In genomic region chr9:75700252-75700640, GRCh38 we compare ENCODE assay signal across 28 cellular contexts.
"Had no signal": no experiment of that assay in that cellular context is flagged by ENCODE, and none has a peak within 500 bp of the region (broad histone marks: within the 10 kb centered on the region; RNA-seq: fewer than 3 reads in every experiment).

No MANE protein-coding gene starts in this region.

- H3K27me3 ChIP-seq: brain microvascular endothelial cell, colonic mucosa, esophagus squamous epithelium, gastroesophageal sphincter had no signal

- H3K27ac ChIP-seq: brain microvascular endothelial cell, colonic mucosa, epithelial cell of prostate, esophagus squamous epithelium, gastroesophageal sphincter, WERI-Rb-1 had no signal

- H3K9me3 ChIP-seq: colonic mucosa, esophagus squamous epithelium, gastroesophageal sphincter had no signal

- H3K4me3 ChIP-seq: colonic mucosa, esophagus squamous epithelium, gastroesophageal sphincter had no signal

- DNase-seq: activated B cell treated with CpG ODN at 0.5 μM for 24 hours; activated CD4-positive, alpha-beta T cell treated with anti-CD3 and anti-CD28 coated beads for 48 hours; activated CD4-positive, alpha-beta T cell treated with anti-CD3 and anti-CD28 coated beads, Interleukin-2, amount 50 U/mL, for 1 hour; activated CD4-positive, alpha-beta T cell treated with anti-CD3 and anti-CD28 coated beads, Interleukin-2, amount 50 U/mL, for 48 hours; activated CD8-positive, alpha-beta memory T cell treated with anti-CD3 and anti-CD28 coated beads for 24 hours; activated CD8-positive, alpha-beta T cell treated with anti-CD3 and anti-CD28 coated beads for 36 hours; activated effector memory CD4-positive, alpha-beta T cell treated with Interleukin-2 at 50 U/mL for 16 hours; activated gamma-delta T cell treated with Interleukin-2 at 50 U/mL for 16 hours; activated naive CD4-positive, alpha-beta T cell treated with anti-CD3 and anti-CD28 coated beads, Interleukin-2, amount 50 U/mL, for 16 hours; activated naive CD4-positive, alpha-beta T cell treated with Interleukin-2 at 50 U/mL for 16 hours; activated T-cell treated with anti-CD3 and anti-CD28 coated beads, Interleukin-2, amount 50 U/mL, for 4 hours; amniotic stem cell; anterior cingulate cortex; brain microvascular endothelial cell; central memory CD4-positive, alpha-beta T cell; cerebellar nuclear complex; colonic mucosa; effector CD8-positive, alpha-beta T cell; esophagus squamous epithelium; foreskin melanocyte; T-helper 1 cell; T-helper 17 cell; T1000; WERI-Rb-1 had no signal

- H3K4me1 ChIP-seq: colonic mucosa, esophagus squamous epithelium, gastroesophageal sphincter had no signal

- H3K36me3 ChIP-seq: brain microvascular endothelial cell, colonic mucosa, esophagus squamous epithelium, gastroesophageal sphincter, WERI-Rb-1 had no signal

- ATAC-seq: activated CD4-positive, CD25-positive, alpha-beta regulatory T cell treated with anti-CD3 and anti-CD28 coated beads, Interleukin-2, amount 50 U/mL, for 24 hours; activated CD8-positive, alpha-beta T cell treated with anti-CD3 and anti-CD28 coated beads for 36 hours; activated T-cell treated with anti-CD3 and anti-CD28 coated beads, Interleukin-2, amount 50 U/mL, for 4 hours; activated T-helper 17 cell treated with anti-CD3 and anti-CD28 coated beads, Interleukin-2, amount 50 U/mL, for 72 hours; gastroesophageal sphincter; T-helper 17 cell had no signal
